In the genomic region with DNA sequence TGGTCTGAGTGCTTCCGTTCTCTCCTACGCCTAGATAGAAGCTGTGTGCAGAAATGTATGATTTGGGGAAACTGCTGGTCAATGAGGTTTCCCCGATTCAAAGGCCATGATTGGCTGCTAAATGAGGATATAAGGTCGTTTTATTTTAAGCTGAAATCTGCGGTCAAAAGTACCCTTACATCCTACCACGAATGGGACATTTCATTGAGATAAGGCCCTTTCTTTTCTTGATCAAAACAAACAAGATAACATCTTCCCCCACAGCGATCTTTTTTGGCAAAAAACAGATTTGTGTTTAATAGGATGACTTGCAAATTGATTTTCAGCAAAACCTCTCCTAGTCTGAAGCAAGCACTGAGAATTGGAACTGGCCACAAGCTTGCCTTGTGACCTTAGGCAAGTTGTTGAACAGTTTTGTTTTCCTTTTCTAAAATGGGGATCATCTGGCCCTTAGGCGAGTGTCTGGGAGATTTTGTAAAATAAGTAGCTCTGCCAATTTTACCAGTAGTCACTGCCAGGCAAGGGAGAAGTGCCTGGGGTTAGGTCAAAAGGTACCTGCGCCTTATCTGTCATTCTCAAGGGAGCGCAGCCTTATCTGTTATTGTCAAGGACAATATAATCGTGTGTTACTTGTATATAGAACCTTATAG, we compare ENCODE assay signal across 8 cellular contexts. TPM values are rescaled to one million over a fixed set of nuclear protein-coding genes. Genes with fewer than 3 reads are reported as not detected.
DNase-seq lines count a peak whose midpoint lies in the region; ATAC-seq and TF ChIP-seq lines count a peak whose summit lies in the region.

No MANE protein-coding gene starts in this region.

- WGBS in stomach, 5 donors, result 18 to 24% (median 21%) methylated on average over 11 of the region's 11 CpGs

- peaks cover 0 to 25% (median 14%) of the 10 kb centered on the region in 4 donors for H3K36me3 ChIP-seq in stomach

- POLR2A ChIA-PET in AG04450 (lab: Yijun Ruan, JAX), result interaction anchor here (1.4 kb wide), 1 partner anchor 65 kb away, joined by 4 read pairs; a partner anchor contains a TSS

- TF ChIP-seq CTCF in AG04450 (IDR thresholded peaks at IDR 0.05; ENCODE audit: low read depth, low read length) (no peak), LNCaP clone FGC (IDR thresholded peaks at IDR 0.05; ENCODE audit: control insufficient read depth, extremely low read depth, insufficient read depth) (no peak), astrocyte of the spinal cord (IDR thresholded peaks at IDR 0.05; ENCODE audit: low read depth, low read length) (no peak), stomach (IDR thresholded peaks at IDR 0.05) (no peak)

- no peaks in the 10 kb centered on the region for H3K9me3 ChIP-seq in AG04450 (ENCODE audit: control insufficient read depth, insufficient read depth, low read length)
- H3K9me3 ChIP-seq in iPS-18c (ENCODE audit: control insufficient read depth, insufficient read depth, low read length), result no peaks in the 10 kb centered on the region
- no peaks in the 10 kb centered on the region for H3K9me3 ChIP-seq in stomach

- peaks cover 7% of the 10 kb centered on the region for H3K27me3 ChIP-seq in AG04450 (ENCODE audit: control insufficient read depth, insufficient read depth, low read length)
- H3K27me3 ChIP-seq in stomach, result no peaks in the 10 kb centered on the region

- CTCF ChIA-PET in AG04450 (lab: Charles Lee), result interaction anchor here (0.5 to 1.8 kb wide), 6 partner anchors 9 to 1271 kb away, joined by 3 to 6 read pairs (median 4); a partner anchor contains a TSS

- DNase-seq in AG04450 (ENCODE audit: low read depth, low spot score) (no peak), LNCaP clone FGC (ENCODE audit: low read depth) (no peak), astrocyte of the spinal cord (ENCODE audit: low read depth, low spot score) (peak; percentile 18), stomach (no peak), LoVo (ENCODE audit: low spot score) (no peak)

- no peak for TF ChIP-seq EP300 in stomach (IDR thresholded peaks at IDR 0.05)

- H3K27ac ChIP-seq in AG04450 (ENCODE audit: low read depth, low read length), result no peak overlapping the region
- H3K27ac ChIP-seq in stomach, result peak overlapping the region; percentile 29 to 80 (median 65)

- H3K4me3 ChIP-seq in AG04450 (ENCODE audit: low read depth, low read length), result peak overlapping the region; percentile 89
- H3K4me3 ChIP-seq in LNCaP clone FGC (ENCODE audit: low read depth, low read length), result peak overlapping the region; percentile 54
- peak overlapping the region; percentile 69 for H3K4me3 ChIP-seq in astrocyte of the spinal cord (ENCODE audit: low read depth, low read length)
- peak overlapping the region; percentile 69 for H3K4me3 ChIP-seq in iPS-18c (ENCODE audit: insufficient read depth, low read depth, low read length)
- H3K4me3 ChIP-seq in stomach, result peak overlapping the region; percentile 55 to 66 (median 60)

- in situ Hi-C loops in astrocyte of the spinal cord (cut with HindIII; ENCODE audit: low sequenced_read_pairs), result no loop called here

- peaks cover 11 to 26% (median 19%) of the 10 kb centered on the region in 4 donors for H3K4me1 ChIP-seq in stomach

- TF ChIP-seq POLR2A in stomach (IDR thresholded peaks at IDR 0.05), result no peak

- intact Hi-C loops in stomach (cut with DNase I; ENCODE audit: low total_unique reads), result no loop called here

- peak; percentile 27 for ATAC-seq in GM19043 (IDR thresholded peaks at IDR 0.05; ENCODE audit: low read depth, unreplicated experiment)
- no peak for ATAC-seq in GM18858 (IDR thresholded peaks at IDR 0.05; ENCODE audit: unreplicated experiment)

RNA-seq across cellular contexts. Expression of a gene that starts 0.6 kb away (rescaled TPM):
- polyA plus RNA-seq in AG04450 (2011; rRNA removed) (58.7 and 66.4 TPM in 2 replicates), stomach (10 to 100 TPM; 24.1 to 74.9 (median 25.7) TPM)
- polyA minus RNA-seq in AG04450 (2011; rRNA and poly(A)+ RNA removed), result 7.3 and 8.0 TPM in 2 replicates
- total RNA-seq in stomach, result 10 to 100 TPM in 4 of 5 donors, 1 to 10 TPM in 1; 6.7 to 51.9 (median 46.0) TPM

RNA-seq across cellular contexts. Expression of a gene that starts 17.7 kb away (rescaled TPM):
- polyA plus RNA-seq in AG04450 (2011; rRNA removed), result 6.4 and 8.2 TPM in 2 replicates
- 4.5 and 7.3 TPM in 2 replicates for polyA minus RNA-seq in AG04450 (2011; rRNA and poly(A)+ RNA removed)
- 10 to 100 TPM in 4 of 5 donors, 1 to 10 TPM in 1; 2.3 to 23.1 (median 16.5) TPM for total RNA-seq in stomach
- 10 to 100 TPM in 1 of 3 donors, 1 to 10 TPM in 2; 7.3 to 10.1 (median 7.6) TPM for polyA plus RNA-seq in stomach
